In the genomic region with DNA sequence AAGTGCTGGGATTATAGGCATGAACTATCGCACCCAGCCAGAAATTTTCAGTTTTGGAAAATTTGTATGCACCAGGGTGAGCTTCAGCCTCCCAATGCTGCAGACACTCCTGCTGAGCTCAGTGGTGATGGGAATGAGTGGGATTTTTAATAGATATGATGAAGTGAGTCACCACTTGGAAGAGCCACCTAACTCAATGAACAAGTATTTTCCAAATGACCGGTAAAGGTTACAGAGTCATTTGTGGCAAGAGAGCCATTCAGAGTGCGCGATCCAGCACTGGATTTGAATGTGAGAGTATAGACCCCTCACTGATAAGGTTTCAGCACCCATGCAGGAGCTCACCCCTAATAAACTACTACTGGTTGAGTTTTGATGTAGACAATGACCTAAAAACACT, we compare ENCODE assay signal across 15 cellular contexts.
DNase-seq lines count a peak whose midpoint lies in the region; ATAC-seq and TF ChIP-seq lines count a peak whose summit lies in the region.
"Had no signal": no experiment of that assay in that cellular context is flagged by ENCODE, and none has a peak within 500 bp of the region (broad histone marks: within the 10 kb centered on the region; RNA-seq: fewer than 3 reads in every experiment).

No MANE protein-coding gene starts in this region.

- WGBS in GM23248 (ENCODE audit: low coverage in 1 of 2, low lambda C conversion rate in 2 of 2, missing lambda C conversion rate in 2 of 2), 2 experiments = 63 to 71% methylated on average over 4 of the region's 4 CpGs

- H3K27me3 ChIP-seq in CD4-positive, CD25-positive, alpha-beta regulatory T cell (ENCODE audit: control insufficient read depth, insufficient read depth, low read length) = no peaks in the 10 kb centered on the region
- no peaks in the 10 kb centered on the region for H3K27me3 ChIP-seq in GM23248 (replicated peaks; ENCODE audit: insufficient read depth)
- H3K27me3 ChIP-seq: breast epithelium, sigmoid colon had no signal

- H3K9me3 Mint-ChIP-seq in CD4-positive, CD25-positive, alpha-beta regulatory T cell = no peaks in the 10 kb centered on the region
- no peaks in the 10 kb centered on the region for H3K9me3 Mint-ChIP-seq in memory B cell
- H3K9me3 Mint-ChIP-seq: neural crest cell had no signal

- peaks cover 13% of the 10 kb centered on the region for H3K4me1 ChIP-seq in CD4-positive, CD25-positive, alpha-beta regulatory T cell (ENCODE audit: control insufficient read depth, insufficient read depth, low read length, poor library complexity, severe bottlenecking)
- peaks cover 11% of the 10 kb centered on the region; the same call in 1 of the 2 replicates for H3K4me1 ChIP-seq in GM23248 (ENCODE audit: insufficient read depth)
- H3K4me1 ChIP-seq: breast epithelium had no signal

- H3K36me3 Mint-ChIP-seq in CD4-positive, CD25-positive, alpha-beta regulatory T cell = peaks cover 48% of the 10 kb centered on the region
- H3K36me3 Mint-ChIP-seq in memory B cell = peaks cover 24% of the 10 kb centered on the region

- no peaks in the 10 kb centered on the region; the same call in 1 of the 2 replicates for H4K20me1 ChIP-seq in GM23248 (ENCODE audit: insufficient read depth)

- H3K27ac ChIP-seq in CD4-positive, CD25-positive, alpha-beta regulatory T cell (ENCODE audit: insufficient read depth, low read length, poor library complexity, severe bottlenecking) = no peak overlapping the region
- H3K27ac ChIP-seq in GM23248 = peak overlapping the region; percentile 31; the same call in 1 of the 2 replicates
- H3K27ac ChIP-seq: breast epithelium, sigmoid colon had no signal

- ATAC-seq in CD4-positive, CD25-positive, alpha-beta regulatory T cell (ENCODE audit: low read depth in 2 of 2) = no peak
- no peak for ATAC-seq in memory B cell (ENCODE audit: low read depth)
- no peak for ATAC-seq in HG03025 (IDR thresholded peaks at IDR 0.05; ENCODE audit: low FRiP score, unreplicated experiment)
- no peak for ATAC-seq in HG03354 (IDR thresholded peaks at IDR 0.05; ENCODE audit: poor library complexity, severe bottlenecking, unreplicated experiment)
- no peak for ATAC-seq in GM21529 (IDR thresholded peaks at IDR 0.05; ENCODE audit: unreplicated experiment)

- no peak overlapping the region for H3K4me3 ChIP-seq in CD4-positive, CD25-positive, alpha-beta regulatory T cell (ENCODE audit: low read depth, low read length)
- no peak overlapping the region for H3K4me3 ChIP-seq in GM23248
- no peak overlapping the region for H3K4me3 ChIP-seq in astrocyte of the spinal cord (ENCODE audit: low read depth, low read length)
- H3K4me3 ChIP-seq: breast epithelium, sigmoid colon had no signal

- H3K4me2 ChIP-seq in GM23248 (ENCODE audit: unreplicated experiment) = peak overlapping the region; percentile 3

- no peaks in the 10 kb centered on the region for H3K27me3 Mint-ChIP-seq in CD4-positive, CD25-positive, alpha-beta regulatory T cell
- H3K27me3 Mint-ChIP-seq in memory B cell = no peaks in the 10 kb centered on the region

- in situ Hi-C loops in GM23248 (cut with MboI) = no loop called here
- in situ Hi-C loops in astrocyte of the spinal cord (cut with HindIII; ENCODE audit: low sequenced_read_pairs) = no loop called here

- H3F3A ChIP-seq in GM23248 (ENCODE audit: insufficient read depth) = peaks cover 15% of the 10 kb centered on the region; the same call in 1 of the 2 replicates

- peak overlapping the region in 2 of 3 donors; percentile 11 to 32 for H3K27ac Mint-ChIP-seq in CD4-positive, CD25-positive, alpha-beta regulatory T cell
- H3K27ac Mint-ChIP-seq in memory B cell = peak overlapping the region; percentile 11

- H3K9ac ChIP-seq in GM23248 = no peak overlapping the region

- no peaks in the 10 kb centered on the region for H3K9me2 ChIP-seq in GM23248 (ENCODE audit: insufficient read depth)

- peaks cover 86% of the 10 kb centered on the region for H3K79me2 ChIP-seq in GM23248 (ENCODE audit: insufficient read depth)

- peaks cover 73% of the 10 kb centered on the region for H3K36me3 ChIP-seq in CD4-positive, CD25-positive, alpha-beta regulatory T cell (ENCODE audit: control insufficient read depth, insufficient read depth, low read length)
- H3K36me3 ChIP-seq in GM23248 (ENCODE audit: low read depth) = peaks cover 12% of the 10 kb centered on the region; the same call in 1 of the 2 replicates
- H3K36me3 ChIP-seq: breast epithelium had no signal

- no peaks in the 10 kb centered on the region for H3K9me3 ChIP-seq in CD4-positive, CD25-positive, alpha-beta regulatory T cell (ENCODE audit: control insufficient read depth in 2 of 2, low read length in 2 of 2)
- no peaks in the 10 kb centered on the region for H3K9me3 ChIP-seq in GM23248 (ENCODE audit: low read depth)
- H3K9me3 ChIP-seq: breast epithelium, sigmoid colon had no signal

- no peak for TF ChIP-seq CTCF in astrocyte of the spinal cord (IDR thresholded peaks at IDR 0.05; ENCODE audit: low read depth, low read length)

- H3K4me1 Mint-ChIP-seq in CD4-positive, CD25-positive, alpha-beta regulatory T cell = peaks cover 14 to 76% (median 46%) of the 10 kb centered on the region in 4 donors
- H3K4me1 Mint-ChIP-seq in memory B cell = peaks cover 17% of the 10 kb centered on the region
- H3K4me1 Mint-ChIP-seq: neural crest cell had no signal

- no peak overlapping the region for H2AFZ ChIP-seq in GM23248

- DNase-seq in CD4-positive, CD25-positive, alpha-beta regulatory T cell = no peak
- DNase-seq in GM23248 (peak; percentile 80), astrocyte of the spinal cord (ENCODE audit: low read depth, low spot score) (peak; percentile 62), memory B cell (ENCODE audit: low spot score in 2 of 2) (no peak)
- DNase-seq in activated effector memory CD4-positive, alpha-beta T cell treated with Interleukin-2 at 50 U/mL for 16 hours = no peak
- DNase-seq: activated T-cell treated with anti-CD3 and anti-CD28 coated beads, Interleukin-2, amount 50 U/mL, for 1 hour; effector CD8-positive, alpha-beta T cell; NCI-H2171 treated with DMSO at 0.1 percent for 48 hours; sigmoid colon; SW 1271 had no signal

- no peak overlapping the region for H3K4me3 Mint-ChIP-seq in CD4-positive, CD25-positive, alpha-beta regulatory T cell
- no peak overlapping the region for H3K4me3 Mint-ChIP-seq in memory B cell
- H3K4me3 Mint-ChIP-seq: neural crest cell had no signal

Comparison
In these comparisons a context has a peak if more than half of its experiments do, and no peak if none do; other contexts are left out.
1. DNase-seq: peak in GM23248 (single experiment) and astrocyte of the spinal cord (single experiment); none in CD4-positive, CD25-positive, alpha-beta regulatory T cell (0 of 3), memory B cell (0 of 2) and activated effector memory CD4-positive, alpha-beta T cell treated with Interleukin-2 at 50 U/mL for 16 hours (single experiment).